Comparison of ENCODE assay signal across 15 cellular contexts in the genomic region with DNA sequence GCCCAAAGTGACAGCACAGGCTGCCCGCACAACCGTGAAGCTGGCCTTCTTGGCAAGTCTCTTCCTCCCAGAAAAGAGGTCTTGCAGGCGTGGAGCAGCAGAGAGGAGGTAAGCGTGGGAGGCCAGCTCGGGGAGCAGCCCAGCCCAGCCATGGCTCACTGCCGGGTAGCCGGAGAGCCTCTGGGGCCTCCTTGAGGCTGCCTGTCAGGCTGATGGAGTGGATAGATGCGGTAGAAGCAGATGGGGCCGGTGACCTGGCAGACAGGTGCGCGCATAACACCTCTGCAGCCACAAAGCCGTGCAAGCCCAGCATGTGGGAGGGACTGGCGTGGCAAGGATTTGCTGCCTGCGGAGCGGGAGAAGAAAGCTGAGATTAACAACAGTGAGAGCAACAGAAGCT. TPM values are rescaled to one million over a fixed set of nuclear protein-coding genes. Genes with fewer than 3 reads are reported as not detected.
DNase-seq lines count a peak whose midpoint lies in the region; ATAC-seq and TF ChIP-seq lines count a peak whose summit lies in the region.
"Had no signal": no experiment of that assay in that cellular context is flagged by ENCODE, and none has a peak within 500 bp of the region (broad histone marks: within the 10 kb centered on the region; RNA-seq: fewer than 3 reads in every experiment).

No MANE protein-coding gene starts in this region.

- no peaks in the 10 kb centered on the region for H4K20me1 ChIP-seq in mammary epithelial cell (ENCODE audit: insufficient read depth, low read length)

- dilution Hi-C loops in mammary epithelial cell (cut with HindIII; ENCODE audit: low sequenced_read_pairs): no loop called here

- no peaks in the 10 kb centered on the region for H3K36me3 ChIP-seq in mammary epithelial cell (ENCODE audit: insufficient read depth, low read length)
- H3K36me3 ChIP-seq in breast epithelium: no peaks in the 10 kb centered on the region
- H3K36me3 ChIP-seq in upper lobe of right lung: no peaks in the 10 kb centered on the region
- H3K36me3 ChIP-seq: ovary had no signal

- intact Hi-C loops in mammary epithelial cell (cut with micrococcal nuclease): no loop called here
- intact Hi-C loops in breast epithelium (cut with DNase I; ENCODE audit: low total_unique reads): no loop called here
- intact Hi-C loops in upper lobe of right lung (cut with DNase I): no loop called here

- BruUV-seq in mammary epithelial cell (replicated peaks; lab: Mats Ljungman, UMichigan): no TSS peak

- TF ChIP-seq CTCF in mammary epithelial cell (conservative IDR thresholded peaks at IDR 0.05 in 1 of 2, IDR thresholded peaks at IDR 0.05 in 1 of 2; ENCODE audit: extremely low read depth in 1 of 2, insufficient read depth in 1 of 2, low read depth in 1 of 2, low read length in 2 of 2) (no peak), breast epithelium (IDR thresholded peaks at IDR 0.05) (no peak), foreskin keratinocyte (conservative IDR thresholded peaks at IDR 0.05) (no peak), upper lobe of right lung (IDR thresholded peaks at IDR 0.05) (no peak)

- H3K4me3 ChIP-seq in mammary epithelial cell (replicated peaks in 1 of 3; ENCODE audit: insufficient read depth in 1 of 3, low read depth in 2 of 3, low read length in 3 of 3) (no peak overlapping the region), breast epithelium (no peak overlapping the region), upper lobe of right lung (no peak overlapping the region)
- H3K4me3 ChIP-seq: ovary had no signal

- H3K27me3 ChIP-seq in mammary epithelial cell (ENCODE audit: insufficient read depth, low read length) (no peaks in the 10 kb centered on the region), breast epithelium (no peaks in the 10 kb centered on the region), foreskin keratinocyte (peaks cover 28% of the 10 kb centered on the region), upper lobe of right lung (no peaks in the 10 kb centered on the region)
- H3K27me3 ChIP-seq: ovary had no signal

- no peaks in the 10 kb centered on the region for H3K9me3 ChIP-seq in mammary epithelial cell (replicated peaks; ENCODE audit: insufficient read depth, low read length)
- H3K9me3 ChIP-seq in breast epithelium: no peaks in the 10 kb centered on the region
- no peaks in the 10 kb centered on the region for H3K9me3 ChIP-seq in upper lobe of right lung
- H3K9me3 ChIP-seq: ovary had no signal

- no peak overlapping the region for H3K4me2 ChIP-seq in mammary epithelial cell (ENCODE audit: insufficient read depth, low read depth, low read length)
- H3K4me2 ChIP-seq: KMS-11 had no signal

- TF ChIP-seq POLR2A in breast epithelium (IDR thresholded peaks at IDR 0.05): no peak

- no peaks in the 10 kb centered on the region for H3K4me1 ChIP-seq in mammary epithelial cell (ENCODE audit: insufficient read depth, low read length)
- no peaks in the 10 kb centered on the region for H3K4me1 ChIP-seq in breast epithelium
- no peaks in the 10 kb centered on the region for H3K4me1 ChIP-seq in foreskin keratinocyte
- H3K4me1 ChIP-seq in upper lobe of right lung: peaks cover 12% of the 10 kb centered on the region

- ATAC-seq in foreskin keratinocyte (peak; percentile 17), upper lobe of right lung (peak; percentile 49), esophagus mucosa (no peak), HG03175 (IDR thresholded peaks at IDR 0.05; ENCODE audit: unreplicated experiment) (no peak)

- 42% methylated on average over 8 of the region's 15 CpGs for WGBS in mammary epithelial cell (ENCODE audit: low coverage, missing lambda C conversion rate)

- CTCF ChIA-PET in mammary epithelial cell (lab: Charles Lee; ENCODE audit: low non-redundant PET): no interaction called here

- no peak overlapping the region for H2AFZ ChIP-seq in mammary epithelial cell (ENCODE audit: low read depth, low read length)

- H3K79me2 ChIP-seq in mammary epithelial cell (ENCODE audit: insufficient read depth, low read length): no peaks in the 10 kb centered on the region

- H3K27ac ChIP-seq in mammary epithelial cell (ENCODE audit: insufficient read depth, low read depth, low read length) (no peak overlapping the region), breast epithelium (no peak overlapping the region), foreskin keratinocyte (no peak overlapping the region), upper lobe of right lung (no peak overlapping the region)
- H3K27ac ChIP-seq: KMS-11, ovary, VCaP had no signal

- in situ Hi-C loops in mammary epithelial cell (cut with MboI; ENCODE audit: low sequenced_read_pairs in 2 of 2): no loop called here

- no peak overlapping the region for H3K9ac ChIP-seq in mammary epithelial cell (ENCODE audit: insufficient read depth, low read length)
- H3K9ac ChIP-seq: KMS-11 had no signal

- DNase-seq in mammary epithelial cell (peak; percentile 6), breast epithelium (ENCODE audit: low spot score in 2 of 2) (no peak), NCI-H2107 treated with DMSO at 0.1 percent for 48 hours (lab: John Stamatoyannopoulos, UW; ENCODE audit: unreplicated experiment) (peak; percentile 89), foreskin keratinocyte (no peak), upper lobe of right lung (no peak), GM03348 (ENCODE audit: low spot score) (no peak)
- DNase-seq: activated naive CD8-positive, alpha-beta T cell treated with anti-CD3 and anti-CD28 coated beads for 36 hours; NCI-H526 treated with DMSO at 0.1 percent for 48 hours; SIG-M5 had no signal

RNA-seq across cellular contexts. Expression of a gene that starts 17.1 kb away (rescaled TPM):
- total RNA-seq in mammary epithelial cell: 10 to 100 TPM; 14.8 to 20.0 TPM
- 13.9 TPM for polyA plus RNA-seq in mammary epithelial cell
- 34.1 TPM for polyA minus RNA-seq in mammary epithelial cell
- 10 to 100 TPM; 13.1 to 20.3 (median 17.6) TPM for total RNA-seq in breast epithelium
- 12.8 and 15.8 TPM in 2 replicates for total RNA-seq in foreskin keratinocyte
- polyA plus RNA-seq in foreskin keratinocyte: 10.4 and 13.8 TPM in 2 replicates
- total RNA-seq in upper lobe of right lung: 55.1 TPM
- total RNA-seq in esophagus mucosa: 25.0 TPM

RNA-seq across cellular contexts. Expression of a gene that starts 33.0 kb away (rescaled TPM):
- total RNA-seq in mammary epithelial cell: 1 to 10 TPM; 4.4 to 6.8 TPM
- polyA plus RNA-seq in mammary epithelial cell: 4.2 TPM
- polyA minus RNA-seq in mammary epithelial cell: 15.3 TPM
- total RNA-seq in breast epithelium: 10 to 100 TPM in 2 of 3 donors, 1 to 10 TPM in 1; 6.7 to 15.1 (median 12.1) TPM
- total RNA-seq in foreskin keratinocyte: 4.9 and 5.1 TPM in 2 replicates
- 4.0 and 4.2 TPM in 2 replicates for polyA plus RNA-seq in foreskin keratinocyte
- total RNA-seq in upper lobe of right lung: 11.3 TPM
- total RNA-seq in esophagus mucosa: 1.4 TPM

RNA-seq across cellular contexts. Expression of a gene that starts 39.1 kb away (rescaled TPM):
- total RNA-seq in mammary epithelial cell (not detected), breast epithelium (1 to 10 TPM in 1 of 3 donors, under 1 TPM in 1, not detected in 1; 0.66 to 1.0 TPM), foreskin keratinocyte (not detected in 2 replicates), upper lobe of right lung (1.9 TPM), esophagus mucosa (0.44 TPM)
- polyA plus RNA-seq in mammary epithelial cell (not detected), foreskin keratinocyte (0.02 TPM in 1 of 2 replicates, not detected in the other)
- polyA minus RNA-seq in mammary epithelial cell: not detected
- total RNA-seq: fibroblast of lung had no signal
- polyA plus RNA-seq: fibroblast of lung had no signal

RNA-seq across cellular contexts. Expression of a gene that starts 40.9 kb away (rescaled TPM):
- total RNA-seq in mammary epithelial cell (10 to 100 TPM; 45.1 to 82.2 TPM), breast epithelium (100 to 1,000 TPM; 119 to 129 (median 127) TPM), foreskin keratinocyte (57.8 and 58.3 TPM in 2 replicates), upper lobe of right lung (85.1 TPM), esophagus mucosa (32.0 TPM)
- polyA plus RNA-seq in mammary epithelial cell (87.8 TPM), foreskin keratinocyte (49.8 and 55.8 TPM in 2 replicates)
- 161 TPM for polyA minus RNA-seq in mammary epithelial cell

RNA-seq across cellular contexts. Expression of a gene that starts 56.1 kb away (rescaled TPM):
- total RNA-seq in mammary epithelial cell (10 to 100 TPM; 41.2 to 42.5 TPM), breast epithelium (10 to 100 TPM; 36.0 to 42.6 (median 40.7) TPM), foreskin keratinocyte (40.1 and 42.0 TPM in 2 replicates), upper lobe of right lung (35.2 TPM), esophagus mucosa (44.6 TPM)
- polyA plus RNA-seq in mammary epithelial cell (69.8 TPM), foreskin keratinocyte (38.6 and 44.5 TPM in 2 replicates)
- 96.9 TPM for polyA minus RNA-seq in mammary epithelial cell

Comparison
In these comparisons a context has a peak if more than half of its experiments do, and no peak if none do; other contexts are left out.
1. DNase-seq: peak in mammary epithelial cell (single experiment) and NCI-H2107 treated with DMSO at 0.1 percent for 48 hours (single experiment); none in breast epithelium (0 of 2), foreskin keratinocyte (0 of 2), upper lobe of right lung (single experiment) and GM03348 (single experiment).
2. ATAC-seq: peak in foreskin keratinocyte (single experiment) and upper lobe of right lung (single experiment); none in esophagus mucosa (single experiment) and HG03175 (single experiment).